8 cellular contexts compared by ENCODE assay signal in genomic region chr9:127921592-127922120, GRCh38.
DNase-seq lines count a peak whose midpoint lies in the region; ATAC-seq and TF ChIP-seq lines count a peak whose summit lies in the region.
"Had no signal": no experiment of that assay in that cellular context is flagged by ENCODE, and none has a peak within 500 bp of the region (broad histone marks: within the 10 kb centered on the region; RNA-seq: fewer than 3 reads in every experiment).

No MANE protein-coding gene starts in this region.

- no peaks in the 10 kb centered on the region for H3K9me3 Mint-ChIP-seq in memory B cell

- ATAC-seq in memory B cell (ENCODE audit: low read depth) (peak; percentile 13), HG03097 (IDR thresholded peaks at IDR 0.05; ENCODE audit: low FRiP score, unreplicated experiment) (no peak)

- H3K36me3 Mint-ChIP-seq in memory B cell, result no peaks in the 10 kb centered on the region

- H3K27ac Mint-ChIP-seq in memory B cell, result no peak overlapping the region

- H3K4me1 Mint-ChIP-seq in memory B cell, result peaks cover 29% of the 10 kb centered on the region

- H3K27ac ChIP-seq in coronary artery, result no peak overlapping the region
- H3K27ac ChIP-seq: epithelial cell of prostate had no signal

- TF ChIP-seq CTCF in GM12873 (IDR thresholded peaks at IDR 0.05; ENCODE audit: insufficient read depth, low read depth, low read length, missing control alignments), result peak; percentile 95
- peak; percentile 88 for TF ChIP-seq CTCF in coronary artery (IDR thresholded peaks at IDR 0.05)

- DNase-seq in MV-4-11 (lab: John Stamatoyannopoulos, UW), result peak; percentile 17
- DNase-seq in activated CD4-positive, alpha-beta T cell treated with anti-CD3 and anti-CD28 coated beads for 48 hours, result peak; percentile 85
- no peak for DNase-seq in coronary artery (ENCODE audit: low spot score)
- peak; percentile 82 to 92 for DNase-seq in memory B cell (ENCODE audit: low spot score in 2 of 2)
- peak; percentile 37 to 80 for DNase-seq in stimulated activated CD8-positive, alpha-beta memory T cell treated with anti-CD3 and anti-CD28 coated beads, Interleukin-4, amount 100 ng/mL, for 4 hours (ENCODE audit: low read depth in 2 of 2, low spot score in 1 of 2)

- peak overlapping the region; percentile 63 for H3K4me3 ChIP-seq in coronary artery

- H3K27me3 Mint-ChIP-seq in memory B cell, result peaks cover 3% of the 10 kb centered on the region

- peak overlapping the region; percentile 39 for H3K4me3 Mint-ChIP-seq in memory B cell
